1 cellular context compared by ENCODE assay signal in the genomic region with DNA sequence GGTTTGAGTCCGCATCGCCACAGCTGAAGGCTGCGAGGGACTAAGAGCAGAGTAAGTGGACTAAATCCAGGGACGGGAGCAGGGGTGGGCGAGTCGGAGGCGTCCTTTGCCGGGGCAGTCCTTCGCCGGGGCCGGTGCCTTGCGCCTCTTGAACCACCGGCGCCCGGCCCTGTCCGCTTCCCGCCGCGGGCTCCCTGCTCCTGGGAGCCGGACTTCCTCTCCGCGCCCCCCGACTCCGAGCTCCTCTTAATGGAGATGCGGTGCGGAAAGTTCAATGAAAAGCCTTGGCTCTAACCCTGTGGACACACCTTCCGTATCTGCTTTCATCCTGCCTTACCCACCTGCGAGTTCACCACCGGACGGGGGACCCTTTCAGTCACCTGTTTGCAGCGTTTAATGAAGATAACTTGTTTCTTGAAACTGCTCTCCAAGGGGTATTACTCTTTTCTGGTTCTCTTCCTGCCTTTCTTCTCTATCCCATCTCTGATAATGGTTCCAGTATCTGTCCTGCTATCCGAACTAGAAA.
A peak's percentile ranks its signal among the peaks of the same experiment; 100 is the strongest.
TF ChIP-seq lines count a peak whose summit lies in the region.

No MANE protein-coding gene starts in this region.

TF ChIP-seq in H1, 55 proteins besides CTCF, POLR2A, EP300 and RAD21 (continued from another document):
- TF ChIP-seq, protein P1, sequence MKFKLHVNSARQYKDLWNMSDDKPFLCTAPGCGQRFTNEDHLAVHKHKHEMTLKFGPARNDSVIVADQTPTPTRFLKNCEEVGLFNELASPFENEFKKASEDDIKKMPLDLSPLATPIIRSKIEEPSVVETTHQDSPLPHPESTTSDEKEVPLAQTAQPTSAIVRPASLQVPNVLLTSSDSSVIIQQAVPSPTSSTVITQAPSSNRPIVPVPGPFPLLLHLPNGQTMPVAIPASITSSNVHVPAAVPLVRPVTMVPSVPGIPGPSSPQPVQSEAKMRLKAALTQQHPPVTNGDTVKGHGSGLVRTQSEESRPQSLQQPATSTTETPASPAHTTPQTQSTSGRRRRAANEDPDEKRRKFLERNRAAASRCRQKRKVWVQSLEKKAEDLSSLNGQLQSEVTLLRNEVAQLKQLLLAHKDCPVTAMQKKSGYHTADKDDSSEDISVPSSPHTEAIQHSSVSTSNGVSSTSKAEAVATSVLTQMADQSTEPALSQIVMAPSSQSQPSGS (IDR thresholded peaks at IDR 0.05; ENCODE audit: low read length), result no peak
- no peak for TF ChIP-seq SP1 (IDR thresholded peaks at IDR 0.05; ENCODE audit: low read depth, low read length)
- no peak for TF ChIP-seq FOSL1 (IDR thresholded peaks at IDR 0.05; ENCODE audit: insufficient read depth, low read depth, low read length)
- no peak for TF ChIP-seq JUN (IDR thresholded peaks at IDR 0.05; ENCODE audit: low read depth, low read length)
- TF ChIP-seq, protein P2, sequence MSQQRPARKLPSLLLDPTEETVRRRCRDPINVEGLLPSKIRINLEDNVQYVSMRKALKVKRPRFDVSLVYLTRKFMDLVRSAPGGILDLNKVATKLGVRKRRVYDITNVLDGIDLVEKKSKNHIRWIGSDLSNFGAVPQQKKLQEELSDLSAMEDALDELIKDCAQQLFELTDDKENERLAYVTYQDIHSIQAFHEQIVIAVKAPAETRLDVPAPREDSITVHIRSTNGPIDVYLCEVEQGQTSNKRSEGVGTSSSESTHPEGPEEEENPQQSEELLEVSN (IDR thresholded peaks at IDR 0.05), result no peak
- TF ChIP-seq ASH2L (IDR thresholded peaks at IDR 0.05; ENCODE audit: low read length), result peak; percentile 26
- no peak for TF ChIP-seq CHD2 (IDR thresholded peaks at IDR 0.05; ENCODE audit: low read length)
- no peak for TF ChIP-seq SIRT6 (IDR thresholded peaks at IDR 0.05; ENCODE audit: low read length)
- TF ChIP-seq TAF7 (optimal IDR thresholded peaks at IDR 0.05; ENCODE audit: borderline replicate concordance, low read depth, low read length), result no peak
- no peak for TF ChIP-seq KDM1A (IDR thresholded peaks at IDR 0.05; ENCODE audit: borderline replicate concordance, low read length)
- TF ChIP-seq SUZ12 (IDR thresholded peaks at IDR 0.05; ENCODE audit: low read length), result no peak
- TF ChIP-seq, protein P3, sequence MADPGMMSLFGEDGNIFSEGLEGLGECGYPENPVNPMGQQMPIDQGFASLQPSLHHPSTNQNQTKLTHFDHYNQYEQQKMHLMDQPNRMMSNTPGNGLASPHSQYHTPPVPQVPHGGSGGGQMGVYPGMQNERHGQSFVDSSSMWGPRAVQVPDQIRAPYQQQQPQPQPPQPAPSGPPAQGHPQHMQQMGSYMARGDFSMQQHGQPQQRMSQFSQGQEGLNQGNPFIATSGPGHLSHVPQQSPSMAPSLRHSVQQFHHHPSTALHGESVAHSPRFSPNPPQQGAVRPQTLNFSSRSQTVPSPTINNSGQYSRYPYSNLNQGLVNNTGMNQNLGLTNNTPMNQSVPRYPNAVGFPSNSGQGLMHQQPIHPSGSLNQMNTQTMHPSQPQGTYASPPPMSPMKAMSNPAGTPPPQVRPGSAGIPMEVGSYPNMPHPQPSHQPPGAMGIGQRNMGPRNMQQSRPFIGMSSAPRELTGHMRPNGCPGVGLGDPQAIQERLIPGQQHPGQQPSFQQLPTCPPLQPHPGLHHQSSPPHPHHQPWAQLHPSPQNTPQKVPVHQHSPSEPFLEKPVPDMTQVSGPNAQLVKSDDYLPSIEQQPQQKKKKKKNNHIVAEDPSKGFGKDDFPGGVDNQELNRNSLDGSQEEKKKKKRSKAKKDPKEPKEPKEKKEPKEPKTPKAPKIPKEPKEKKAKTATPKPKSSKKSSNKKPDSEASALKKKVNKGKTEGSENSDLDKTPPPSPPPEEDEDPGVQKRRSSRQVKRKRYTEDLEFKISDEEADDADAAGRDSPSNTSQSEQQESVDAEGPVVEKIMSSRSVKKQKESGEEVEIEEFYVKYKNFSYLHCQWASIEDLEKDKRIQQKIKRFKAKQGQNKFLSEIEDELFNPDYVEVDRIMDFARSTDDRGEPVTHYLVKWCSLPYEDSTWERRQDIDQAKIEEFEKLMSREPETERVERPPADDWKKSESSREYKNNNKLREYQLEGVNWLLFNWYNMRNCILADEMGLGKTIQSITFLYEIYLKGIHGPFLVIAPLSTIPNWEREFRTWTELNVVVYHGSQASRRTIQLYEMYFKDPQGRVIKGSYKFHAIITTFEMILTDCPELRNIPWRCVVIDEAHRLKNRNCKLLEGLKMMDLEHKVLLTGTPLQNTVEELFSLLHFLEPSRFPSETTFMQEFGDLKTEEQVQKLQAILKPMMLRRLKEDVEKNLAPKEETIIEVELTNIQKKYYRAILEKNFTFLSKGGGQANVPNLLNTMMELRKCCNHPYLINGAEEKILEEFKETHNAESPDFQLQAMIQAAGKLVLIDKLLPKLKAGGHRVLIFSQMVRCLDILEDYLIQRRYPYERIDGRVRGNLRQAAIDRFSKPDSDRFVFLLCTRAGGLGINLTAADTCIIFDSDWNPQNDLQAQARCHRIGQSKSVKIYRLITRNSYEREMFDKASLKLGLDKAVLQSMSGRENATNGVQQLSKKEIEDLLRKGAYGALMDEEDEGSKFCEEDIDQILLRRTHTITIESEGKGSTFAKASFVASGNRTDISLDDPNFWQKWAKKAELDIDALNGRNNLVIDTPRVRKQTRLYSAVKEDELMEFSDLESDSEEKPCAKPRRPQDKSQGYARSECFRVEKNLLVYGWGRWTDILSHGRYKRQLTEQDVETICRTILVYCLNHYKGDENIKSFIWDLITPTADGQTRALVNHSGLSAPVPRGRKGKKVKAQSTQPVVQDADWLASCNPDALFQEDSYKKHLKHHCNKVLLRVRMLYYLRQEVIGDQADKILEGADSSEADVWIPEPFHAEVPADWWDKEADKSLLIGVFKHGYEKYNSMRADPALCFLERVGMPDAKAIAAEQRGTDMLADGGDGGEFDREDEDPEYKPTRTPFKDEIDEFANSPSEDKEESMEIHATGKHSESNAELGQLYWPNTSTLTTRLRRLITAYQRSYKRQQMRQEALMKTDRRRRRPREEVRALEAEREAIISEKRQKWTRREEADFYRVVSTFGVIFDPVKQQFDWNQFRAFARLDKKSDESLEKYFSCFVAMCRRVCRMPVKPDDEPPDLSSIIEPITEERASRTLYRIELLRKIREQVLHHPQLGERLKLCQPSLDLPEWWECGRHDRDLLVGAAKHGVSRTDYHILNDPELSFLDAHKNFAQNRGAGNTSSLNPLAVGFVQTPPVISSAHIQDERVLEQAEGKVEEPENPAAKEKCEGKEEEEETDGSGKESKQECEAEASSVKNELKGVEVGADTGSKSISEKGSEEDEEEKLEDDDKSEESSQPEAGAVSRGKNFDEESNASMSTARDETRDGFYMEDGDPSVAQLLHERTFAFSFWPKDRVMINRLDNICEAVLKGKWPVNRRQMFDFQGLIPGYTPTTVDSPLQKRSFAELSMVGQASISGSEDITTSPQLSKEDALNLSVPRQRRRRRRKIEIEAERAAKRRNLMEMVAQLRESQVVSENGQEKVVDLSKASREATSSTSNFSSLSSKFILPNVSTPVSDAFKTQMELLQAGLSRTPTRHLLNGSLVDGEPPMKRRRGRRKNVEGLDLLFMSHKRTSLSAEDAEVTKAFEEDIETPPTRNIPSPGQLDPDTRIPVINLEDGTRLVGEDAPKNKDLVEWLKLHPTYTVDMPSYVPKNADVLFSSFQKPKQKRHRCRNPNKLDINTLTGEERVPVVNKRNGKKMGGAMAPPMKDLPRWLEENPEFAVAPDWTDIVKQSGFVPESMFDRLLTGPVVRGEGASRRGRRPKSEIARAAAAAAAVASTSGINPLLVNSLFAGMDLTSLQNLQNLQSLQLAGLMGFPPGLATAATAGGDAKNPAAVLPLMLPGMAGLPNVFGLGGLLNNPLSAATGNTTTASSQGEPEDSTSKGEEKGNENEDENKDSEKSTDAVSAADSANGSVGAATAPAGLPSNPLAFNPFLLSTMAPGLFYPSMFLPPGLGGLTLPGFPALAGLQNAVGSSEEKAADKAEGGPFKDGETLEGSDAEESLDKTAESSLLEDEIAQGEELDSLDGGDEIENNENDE (IDR thresholded peaks at IDR 0.05; ENCODE audit: insufficient replicate concordance, low read length), result no peak
- no peak for TF ChIP-seq RNF2 (IDR thresholded peaks at IDR 0.05; ENCODE audit: borderline replicate concordance, low read depth, low read length, missing control alignments, poor library complexity, severe bottlenecking)
- no peak for TF ChIP-seq GABPA (IDR thresholded peaks at IDR 0.05; ENCODE audit: borderline replicate concordance, insufficient read depth, low read length)
- TF ChIP-seq NRF1 (IDR thresholded peaks at IDR 0.05; ENCODE audit: low read depth, low read length), result no peak
- TF ChIP-seq JUND (IDR thresholded peaks at IDR 0.05; ENCODE audit: low read length), result no peak
- no peak for TF ChIP-seq TAF1 (IDR thresholded peaks at IDR 0.05; ENCODE audit: low read depth, low read length)
- TF ChIP-seq CEBPB (IDR thresholded peaks at IDR 0.05; ENCODE audit: low read depth, low read length), result no peak
- TF ChIP-seq ZNF274 (IDR thresholded peaks at IDR 0.05; ENCODE audit: borderline replicate concordance, extremely low read depth, low read length), result no peak
- TF ChIP-seq POLR2AphosphoS5 (IDR thresholded peaks at IDR 0.05; ENCODE audit: low read depth, low read length), result no peak
- no peak for TF ChIP-seq TBP (IDR thresholded peaks at IDR 0.05; ENCODE audit: low read depth, low read length)
- no peak for TF ChIP-seq RFX5 (IDR thresholded peaks at IDR 0.05; ENCODE audit: borderline replicate concordance, low read depth, low read length)
- no peak for TF ChIP-seq GTF2F1 (IDR thresholded peaks at IDR 0.05; ENCODE audit: borderline replicate concordance, low read depth, low read length)
- TF ChIP-seq BACH1 (IDR thresholded peaks at IDR 0.05; ENCODE audit: low read length), result no peak
- TF ChIP-seq CBX5 (IDR thresholded peaks at IDR 0.05; ENCODE audit: low read depth, low read length), result no peak
- peak; percentile 10 to 35; a peak in 1 of 4 replicates for TF ChIP-seq SIN3A (conservative IDR thresholded peaks at IDR 0.05 in 1 of 2, IDR thresholded peaks at IDR 0.05 in 1 of 2; ENCODE audit: low read depth in 1 of 2, low read length in 2 of 2)
- TF ChIP-seq KDM5A (IDR thresholded peaks at IDR 0.05; ENCODE audit: low read length), result 0 out of 2 replicates have a peak, but pooled peaks have one; percentile 1
- 0 out of 2 replicates have a peak, but pooled peaks have one; percentile 27 for TF ChIP-seq CHD1 (IDR thresholded peaks at IDR 0.05; ENCODE audit: low read depth, low read length)
- TF ChIP-seq, protein P4, sequence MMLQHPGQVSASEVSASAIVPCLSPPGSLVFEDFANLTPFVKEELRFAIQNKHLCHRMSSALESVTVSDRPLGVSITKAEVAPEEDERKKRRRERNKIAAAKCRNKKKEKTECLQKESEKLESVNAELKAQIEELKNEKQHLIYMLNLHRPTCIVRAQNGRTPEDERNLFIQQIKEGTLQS (IDR thresholded peaks at IDR 0.05; ENCODE audit: insufficient read depth, low read depth, low read length), result no peak
- TF ChIP-seq CTBP2 (IDR thresholded peaks at IDR 0.05; ENCODE audit: borderline replicate concordance, insufficient read depth, insufficient read length, low read length), result no peak
- TF ChIP-seq MAFK (IDR thresholded peaks at IDR 0.05; ENCODE audit: low read depth, low read length), result no peak
- TF ChIP-seq BRCA1 (IDR thresholded peaks at IDR 0.05; ENCODE audit: low read depth, low read length), result no peak
- no peak; the same call in 1 of the 2 replicates for TF ChIP-seq SP4 (IDR thresholded peaks at IDR 0.05; ENCODE audit: low read length)
